21 cellular contexts compared by ENCODE assay signal in the genomic region with DNA sequence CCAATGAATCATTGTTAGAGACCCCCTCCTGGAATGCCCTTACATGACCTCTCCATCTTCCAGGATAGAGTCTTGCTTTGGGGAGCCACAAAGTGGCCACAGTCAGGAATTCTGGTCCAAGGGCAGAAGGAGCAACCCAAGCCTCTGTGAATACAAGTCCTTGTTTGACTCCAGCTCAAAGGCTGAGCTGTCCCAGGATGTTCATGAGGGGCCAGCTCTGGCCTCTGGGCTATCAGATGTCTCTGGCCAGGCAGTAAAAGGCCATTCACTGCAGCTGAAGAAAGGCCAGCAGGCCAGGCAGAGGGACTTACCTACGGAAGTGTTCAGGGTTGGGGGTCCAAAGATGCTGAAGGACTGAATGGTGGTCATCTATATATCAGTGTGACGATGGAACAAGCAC.
A peak's percentile ranks its signal among the peaks of the same experiment; 100 is the strongest.
DNase-seq lines count a peak whose midpoint lies in the region; ATAC-seq, FAIRE-seq and TF ChIP-seq lines count a peak whose summit lies in the region.
"Had no signal": no experiment of that assay in that cellular context is flagged by ENCODE, and none has a peak within 500 bp of the region (broad histone marks: within the 10 kb centered on the region; RNA-seq: fewer than 3 reads in every experiment).

No MANE protein-coding gene starts in this region.

- peaks cover 91% of the 10 kb centered on the region for H3K79me2 ChIP-seq in astrocyte (ENCODE audit: insufficient read depth, low read length)

- peaks cover 4 to 100% (median 89%) of the 10 kb centered on the region in 11 experiments; a peak in 20 of 22 replicates for H4K20me1 ChIP-seq in BLaER1 treated with 17β-estradiol and CSF1 and Interleukin-3, amounts not matched to agents 10 nM and 100 nM
- peaks cover 65% of the 10 kb centered on the region for H4K20me1 ChIP-seq in astrocyte (ENCODE audit: insufficient read depth, low read length)

- H3K36me3 ChIP-seq in BLaER1 treated with 17β-estradiol and CSF1 and Interleukin-3, amounts not matched to agents 10 nM and 100 nM, result peaks cover 3 to 71% (median 57%) of the 10 kb centered on the region in 11 experiments; a peak in 16 of 22 replicates
- H3K36me3 ChIP-seq in astrocyte (ENCODE audit: insufficient read depth, low read length) (peaks cover 13% of the 10 kb centered on the region), upper lobe of left lung (no peaks in the 10 kb centered on the region)
- H3K36me3 ChIP-seq: uterus had no signal

- no peak overlapping the region for H3K27ac ChIP-seq in BLaER1 treated with 17β-estradiol and CSF1 and Interleukin-3, amounts not matched to agents 10 nM and 100 nM
- H3K27ac ChIP-seq in astrocyte (ENCODE audit: low read depth, low read length), result no peak overlapping the region
- H3K27ac ChIP-seq in upper lobe of left lung, result no peak overlapping the region
- H3K27ac ChIP-seq: epithelial cell of prostate, uterus had no signal

- H3K4me3 ChIP-seq in BLaER1 treated with 17β-estradiol and CSF1 and Interleukin-3, amounts not matched to agents 10 nM and 100 nM, result no peak overlapping the region
- H3K4me3 ChIP-seq in astrocyte (ENCODE audit: insufficient read depth, low read depth, low read length), result no peak overlapping the region
- H3K4me3 ChIP-seq in upper lobe of left lung, result no peak overlapping the region
- H3K4me3 ChIP-seq: uterus had no signal

- TF ChIP-seq CTCF in astrocyte (IDR thresholded peaks at IDR 0.05; ENCODE audit: insufficient read depth, low read depth, low read length), result no peak
- TF ChIP-seq CTCF in upper lobe of left lung (IDR thresholded peaks at IDR 0.05), result no peak

- peak overlapping the region; percentile 6 for H3K27ac Mint-ChIP-seq in astrocyte (ENCODE audit: unreplicated experiment)
- H3K27ac Mint-ChIP-seq: activated CD4-positive, alpha-beta memory T cell treated with anti-CD3 and anti-CD28 coated beads, Interleukin-2, amount 10 ng/mL, durations not matched to agents 7 days and 5 days; CD4-positive, CD25-positive, alpha-beta regulatory T cell; T-helper 17 cell had no signal

- no peaks in the 10 kb centered on the region for H3K27me3 ChIP-seq in BLaER1 treated with 17β-estradiol and CSF1 and Interleukin-3, amounts not matched to agents 10 nM and 100 nM
- H3K27me3 ChIP-seq in astrocyte (ENCODE audit: insufficient read depth, low read length) (no peaks in the 10 kb centered on the region), upper lobe of left lung (no peaks in the 10 kb centered on the region)
- H3K27me3 ChIP-seq: uterus had no signal

- TF ChIP-seq POLR2A in H54 (IDR thresholded peaks at IDR 0.05; ENCODE audit: low read depth, low read length), result no peak
- TF ChIP-seq POLR2A in upper lobe of left lung (IDR thresholded peaks at IDR 0.05), result no peak

- no peaks in the 10 kb centered on the region for H3K9me3 ChIP-seq in BLaER1 treated with 17β-estradiol and CSF1 and Interleukin-3, amounts not matched to agents 10 nM and 100 nM (replicated peaks in 1 of 11)
- H3K9me3 ChIP-seq in astrocyte (ENCODE audit: insufficient read depth, low read depth, low read length) (no peaks in the 10 kb centered on the region), upper lobe of left lung (no peaks in the 10 kb centered on the region)
- H3K9me3 ChIP-seq: uterus had no signal

- H3K4me1 Mint-ChIP-seq in astrocyte (ENCODE audit: low read depth, unreplicated experiment), result peaks cover 47% of the 10 kb centered on the region
- H3K4me1 Mint-ChIP-seq: activated CD4-positive, alpha-beta memory T cell treated with anti-CD3 and anti-CD28 coated beads, Interleukin-2, amount 10 ng/mL, durations not matched to agents 7 days and 5 days had no signal

- no peak for TF ChIP-seq EP300 in upper lobe of left lung (IDR thresholded peaks at IDR 0.05)

- H3K27me3 Mint-ChIP-seq in astrocyte (ENCODE audit: low read depth, unreplicated experiment), result no peaks in the 10 kb centered on the region

- H3K36me3 Mint-ChIP-seq in astrocyte (ENCODE audit: low read depth, unreplicated experiment), result peaks cover 6% of the 10 kb centered on the region

- H3K4me1 ChIP-seq in BLaER1 treated with 17β-estradiol and CSF1 and Interleukin-3, amounts not matched to agents 10 nM and 100 nM, result peaks cover 11 to 50% (median 33%) of the 10 kb centered on the region in 10 experiments; a peak in 19 of 20 replicates
- H3K4me1 ChIP-seq in astrocyte (ENCODE audit: insufficient read depth, low read length) (peaks cover 36% of the 10 kb centered on the region), upper lobe of left lung (peaks cover 0 to 15% (median 3%) of the 10 kb centered on the region in 4 donors)
- H3K4me1 ChIP-seq: uterus had no signal

- no peak for FAIRE-seq in astrocyte (lab: Jason Lieb, UNC)
- FAIRE-seq in H54 (lab: Jason Lieb, UNC), result no peak
- FAIRE-seq: frontal cortex had no signal

- peak overlapping the region in 1 of 11 experiments; percentile 7; a peak in 1 of 22 replicates for H3K9ac ChIP-seq in BLaER1 treated with 17β-estradiol and CSF1 and Interleukin-3, amounts not matched to agents 10 nM and 100 nM
- H3K9ac ChIP-seq in astrocyte (ENCODE audit: low read length), result no peak overlapping the region

- H2AFZ ChIP-seq in astrocyte (ENCODE audit: low read depth, low read length), result no peak overlapping the region

- 45 to 88% methylated on average over 2 of the region's 2 CpGs for WGBS in upper lobe of left lung, 2 donors

- peak overlapping the region; percentile 11 for H3K4me3 Mint-ChIP-seq in astrocyte (ENCODE audit: unreplicated experiment)
- H3K4me3 Mint-ChIP-seq: activated CD4-positive, alpha-beta memory T cell treated with anti-CD3 and anti-CD28 coated beads, Interleukin-2, amount 10 ng/mL, durations not matched to agents 7 days and 5 days; CD4-positive, CD25-positive, alpha-beta regulatory T cell; T-helper 17 cell had no signal

- H3K4me2 ChIP-seq in BLaER1 treated with 17β-estradiol and CSF1 and Interleukin-3, amounts not matched to agents 10 nM and 100 nM, result peak overlapping the region in 8 of 11 experiments; percentile 19 to 65 (median 50); a peak in 11 of 22 replicates
- H3K4me2 ChIP-seq in astrocyte (ENCODE audit: low read length), result no peak overlapping the region

- H3K9me3 Mint-ChIP-seq in astrocyte (ENCODE audit: unreplicated experiment), result peaks cover 2% of the 10 kb centered on the region
- H3K9me3 Mint-ChIP-seq: activated CD4-positive, alpha-beta memory T cell treated with anti-CD3 and anti-CD28 coated beads, Interleukin-2, amount 10 ng/mL, durations not matched to agents 7 days and 5 days; CD4-positive, CD25-positive, alpha-beta regulatory T cell had no signal

- no peak for DNase-seq in astrocyte (ENCODE audit: low read depth)
- no peak for DNase-seq in left ventricle myocardium superior
- DNase-seq in occipital lobe (lab: John Stamatoyannopoulos, UW), result peak; percentile 50
- DNase-seq in H54 (ENCODE audit: insufficient read length, low spot score), result no peak
- no peak for DNase-seq in upper lobe of left lung
- no peak for DNase-seq in DMS79 (lab: John Stamatoyannopoulos, UW)
- DNase-seq: activated CD4-positive, alpha-beta memory T cell treated with anti-CD3 and anti-CD28 coated beads, Interleukin-2, amount 10 ng/mL, durations not matched to agents 7 days and 5 days; activated naive CD4-positive, alpha-beta T cell treated with Interleukin-2 at 50 U/mL for 16 hours; CD4-positive, CD25-positive, alpha-beta regulatory T cell; dermis blood vessel endothelial cell; DMS153; GF-D8; NCI-H1436; NCI-H2171 treated with DMSO at 0.1 percent for 48 hours; NCI-H69; T-helper 17 cell; uterus had no signal

- ATAC-seq in left ventricle myocardium superior (peak; percentile 3), upper lobe of left lung (ENCODE audit: low FRiP score in 2 of 2) (no peak), GM21528 (IDR thresholded peaks at IDR 0.05; ENCODE audit: low FRiP score, unreplicated experiment) (no peak)
- ATAC-seq: T-helper 17 cell had no signal

- intact Hi-C loops in left ventricle myocardium superior (cut with micrococcal nuclease), result no loop called here
